In genomic region chr11:61924016-61924360, GRCh38 we compare ENCODE assay signal across 14 cellular contexts. TPM values are rescaled to one million over a fixed set of nuclear protein-coding genes. Genes with fewer than 3 reads are reported as not detected.
DNase-seq lines count a peak whose midpoint lies in the region; ATAC-seq and TF ChIP-seq lines count a peak whose summit lies in the region.
"Had no signal": no experiment of that assay in that cellular context is flagged by ENCODE, and none has a peak within 500 bp of the region (broad histone marks: within the 10 kb centered on the region; RNA-seq: fewer than 3 reads in every experiment).

No MANE protein-coding gene starts in this region.

- CTCF ChIA-PET in SK-N-SH (lab: Yijun Ruan, JAX): interaction anchor here (1.1 to 8.9 kb wide), 9 partner anchors 9 to 158 kb away, joined by 3 to 106 read pairs (median 6); no protein-coding TSS in a partner anchor

- H3K9me3 Mint-ChIP-seq in osteocyte (ENCODE audit: unreplicated experiment): no peaks in the 10 kb centered on the region
- H3K9me3 Mint-ChIP-seq: effector memory CD8-positive, alpha-beta T cell; neural crest cell had no signal

- no peaks in the 10 kb centered on the region for H3K27me3 Mint-ChIP-seq in osteocyte (ENCODE audit: unreplicated experiment)

- no peaks in the 10 kb centered on the region for H4K20me1 ChIP-seq in SK-N-SH (ENCODE audit: insufficient read depth)

- DNase-seq in SK-N-SH: no peak
- DNase-seq in hepatic stellate cell (ENCODE audit: low spot score): peak; percentile 0
- no peak for DNase-seq in osteocyte (ENCODE audit: extremely low spot score, unreplicated experiment)
- DNase-seq in upper lobe of left lung: no peak
- DNase-seq in NCI-H510A (lab: John Stamatoyannopoulos, UW): no peak
- DNase-seq in caudate nucleus (lab: John Stamatoyannopoulos, UW): no peak
- DNase-seq: effector memory CD8-positive, alpha-beta T cell; NCI-H1048; NCI-H510A treated with DMSO at 0.1 percent for 48 hours; stimulated activated naive CD8-positive, alpha-beta T cell treated with anti-CD3 and anti-CD28 coated beads, Interleukin-15, Interleukin-2, amounts not matched to agents 100 U/mL and 50 U/mL, for 24 hours had no signal

- peak overlapping the region; percentile 99 for H3K27ac Mint-ChIP-seq in osteocyte (ENCODE audit: unreplicated experiment)
- H3K27ac Mint-ChIP-seq: effector memory CD8-positive, alpha-beta T cell had no signal

- no peaks in the 10 kb centered on the region for H3K9me3 ChIP-seq in SK-N-SH
- no peaks in the 10 kb centered on the region for H3K9me3 ChIP-seq in upper lobe of left lung

- H3K4me3 ChIP-seq in SK-N-SH (ENCODE audit: low read depth in 2 of 2, low read length in 1 of 2) (no peak overlapping the region), upper lobe of left lung (no peak overlapping the region)

- H3K4me3 Mint-ChIP-seq in osteocyte (ENCODE audit: unreplicated experiment): no peak overlapping the region
- H3K4me3 Mint-ChIP-seq: effector memory CD8-positive, alpha-beta T cell; neural crest cell had no signal

- TF ChIP-seq POLR2A in upper lobe of left lung (IDR thresholded peaks at IDR 0.05): no peak

- TF ChIP-seq CTCF in SK-N-SH (IDR thresholded peaks at IDR 0.05) (no peak), osteocyte (IDR thresholded peaks at IDR 0.05) (no peak), upper lobe of left lung (IDR thresholded peaks at IDR 0.05) (no peak)

- no peak overlapping the region; the same call in 1 of the 2 replicates for H3K4me2 ChIP-seq in SK-N-SH

- H3K4me1 ChIP-seq in SK-N-SH (ENCODE audit: control insufficient read depth in 1 of 2, insufficient read depth in 2 of 2, low read depth in 1 of 2, low read length in 1 of 2) (peaks cover 20 to 32% of the 10 kb centered on the region in 2 experiments), upper lobe of left lung (peaks cover 10 to 16% (median 15%) of the 10 kb centered on the region in 4 donors)

- H3K4me1 Mint-ChIP-seq in osteocyte (ENCODE audit: unreplicated experiment): peaks cover 68% of the 10 kb centered on the region

- no peaks in the 10 kb centered on the region for H3F3A ChIP-seq in SK-N-SH (replicated peaks; ENCODE audit: insufficient read depth)

- peak overlapping the region in 1 of 2 experiments; percentile 93; a peak in 2 of 4 replicates for H3K27ac ChIP-seq in SK-N-SH (ENCODE audit: low read depth in 2 of 2, low read length in 1 of 2)
- H3K27ac ChIP-seq in upper lobe of left lung: peak overlapping the region; percentile 22 to 79 (median 68)
- no peak overlapping the region for H3K27ac ChIP-seq in caudate nucleus (ENCODE audit: low read depth, low read length)
- H3K27ac ChIP-seq: 22Rv1 had no signal

- H3K9ac ChIP-seq in SK-N-SH: no peak overlapping the region

- no peaks in the 10 kb centered on the region for H3K36me3 Mint-ChIP-seq in osteocyte (ENCODE audit: unreplicated experiment)

- H3K79me2 ChIP-seq in SK-N-SH (ENCODE audit: insufficient read depth): no peaks in the 10 kb centered on the region

- no peak for TF ChIP-seq EP300 in SK-N-SH (IDR thresholded peaks at IDR 0.05; ENCODE audit: borderline replicate concordance in 1 of 2, low read depth in 1 of 2, low read length in 1 of 2)
- TF ChIP-seq EP300 in upper lobe of left lung (IDR thresholded peaks at IDR 0.05): no peak

- H2AFZ ChIP-seq in SK-N-SH (ENCODE audit: low read depth): 0 out of 2 replicates have a peak overlapping the region, but pooled peaks have one; percentile 16

- no peak for TF ChIP-seq RAD21 in SK-N-SH (IDR thresholded peaks at IDR 0.05; ENCODE audit: low read length)

- H3K36me3 ChIP-seq in SK-N-SH (replicated peaks in 1 of 2; ENCODE audit: control insufficient read depth in 1 of 2, insufficient read depth in 2 of 2, low read length in 1 of 2) (no peaks in the 10 kb centered on the region), upper lobe of left lung (no peaks in the 10 kb centered on the region)

- H3K9me2 ChIP-seq in SK-N-SH: no peaks in the 10 kb centered on the region

- POLR2A ChIA-PET in SK-N-SH (lab: Yijun Ruan, JAX): interaction anchor here (0.8 to 2.2 kb wide), 4 partner anchors 16 to 131 kb away, joined by 3 to 12 read pairs (median 3); partner anchors contain the start of genes FEN1, FTH1 and TMEM258

- no peak for ATAC-seq in SK-N-SH treated with all-trans-retinoic acid at 6 μM for 48 hours
- ATAC-seq in upper lobe of left lung (ENCODE audit: low FRiP score in 2 of 2): peak in 1 of 2 donors; percentile 19
- no peak for ATAC-seq in HG02623 (IDR thresholded peaks at IDR 0.05; ENCODE audit: unreplicated experiment)
- ATAC-seq: effector memory CD8-positive, alpha-beta T cell; stimulated activated naive CD8-positive, alpha-beta T cell treated with anti-CD3 and anti-CD28 coated beads, Interleukin-15, Interleukin-2, amounts not matched to agents 100 U/mL and 50 U/mL, for 24 hours had no signal

- 80% methylated on average over 5 of the region's 5 CpGs for WGBS in SK-N-SH (ENCODE audit: low lambda C conversion rate)
- 66 to 80% methylated on average over 4 to 5 of the region's 5 CpGs for WGBS in upper lobe of left lung, 2 donors

- H3K27me3 ChIP-seq in SK-N-SH (ENCODE audit: insufficient read depth) (no peaks in the 10 kb centered on the region), upper lobe of left lung (peaks cover 0 to 2% (median 0%) of the 10 kb centered on the region in 4 donors)

TF ChIP-seq in SK-N-SH, 30 proteins besides CTCF, POLR2A, EP300 and RAD21 (continues in another document):
- TF ChIP-seq JUND (IDR thresholded peaks at IDR 0.05): no peak
- TF ChIP-seq GABPA (IDR thresholded peaks at IDR 0.05; ENCODE audit: low read depth): no peak
- no peak for TF ChIP-seq TEAD4 (IDR thresholded peaks at IDR 0.05; ENCODE audit: borderline replicate concordance, insufficient read depth)
- TF ChIP-seq FOXJ3 (CRISPR knock-in tag; IDR thresholded peaks at IDR 0.05): no peak
- TF ChIP-seq ELF1 (IDR thresholded peaks at IDR 0.05): no peak
- TF ChIP-seq MEF2A (IDR thresholded peaks at IDR 0.05; ENCODE audit: borderline replicate concordance, low read depth): no peak
- TF ChIP-seq, protein P1, sequence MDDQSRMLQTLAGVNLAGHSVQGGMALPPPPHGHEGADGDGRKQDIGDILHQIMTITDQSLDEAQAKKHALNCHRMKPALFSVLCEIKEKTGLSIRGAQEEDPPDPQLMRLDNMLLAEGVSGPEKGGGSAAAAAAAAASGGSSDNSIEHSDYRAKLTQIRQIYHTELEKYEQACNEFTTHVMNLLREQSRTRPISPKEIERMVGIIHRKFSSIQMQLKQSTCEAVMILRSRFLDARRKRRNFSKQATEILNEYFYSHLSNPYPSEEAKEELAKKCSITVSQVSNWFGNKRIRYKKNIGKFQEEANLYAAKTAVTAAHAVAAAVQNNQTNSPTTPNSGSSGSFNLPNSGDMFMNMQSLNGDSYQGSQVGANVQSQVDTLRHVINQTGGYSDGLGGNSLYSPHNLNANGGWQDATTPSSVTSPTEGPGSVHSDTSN (IDR thresholded peaks at IDR 0.05): no peak
- no peak for TF ChIP-seq TAF1 (IDR thresholded peaks at IDR 0.05; ENCODE audit: borderline replicate concordance, low read depth, low read length)
- no peak for TF ChIP-seq NFIC (IDR thresholded peaks at IDR 0.05; ENCODE audit: borderline replicate concordance)

TF ChIP-seq in SK-N-SH treated with all-trans-retinoic acid at 6 μM for 48 hours, 23 proteins besides CTCF, POLR2A, EP300 and RAD21 (continues in another document):
- no peak for TF ChIP-seq TOX (CRISPR knock-in tag; IDR thresholded peaks at IDR 0.05; ENCODE audit: borderline replicate concordance)
- no peak for TF ChIP-seq ZNF70 (CRISPR knock-in tag; IDR thresholded peaks at IDR 0.05)
- TF ChIP-seq, protein P2, sequence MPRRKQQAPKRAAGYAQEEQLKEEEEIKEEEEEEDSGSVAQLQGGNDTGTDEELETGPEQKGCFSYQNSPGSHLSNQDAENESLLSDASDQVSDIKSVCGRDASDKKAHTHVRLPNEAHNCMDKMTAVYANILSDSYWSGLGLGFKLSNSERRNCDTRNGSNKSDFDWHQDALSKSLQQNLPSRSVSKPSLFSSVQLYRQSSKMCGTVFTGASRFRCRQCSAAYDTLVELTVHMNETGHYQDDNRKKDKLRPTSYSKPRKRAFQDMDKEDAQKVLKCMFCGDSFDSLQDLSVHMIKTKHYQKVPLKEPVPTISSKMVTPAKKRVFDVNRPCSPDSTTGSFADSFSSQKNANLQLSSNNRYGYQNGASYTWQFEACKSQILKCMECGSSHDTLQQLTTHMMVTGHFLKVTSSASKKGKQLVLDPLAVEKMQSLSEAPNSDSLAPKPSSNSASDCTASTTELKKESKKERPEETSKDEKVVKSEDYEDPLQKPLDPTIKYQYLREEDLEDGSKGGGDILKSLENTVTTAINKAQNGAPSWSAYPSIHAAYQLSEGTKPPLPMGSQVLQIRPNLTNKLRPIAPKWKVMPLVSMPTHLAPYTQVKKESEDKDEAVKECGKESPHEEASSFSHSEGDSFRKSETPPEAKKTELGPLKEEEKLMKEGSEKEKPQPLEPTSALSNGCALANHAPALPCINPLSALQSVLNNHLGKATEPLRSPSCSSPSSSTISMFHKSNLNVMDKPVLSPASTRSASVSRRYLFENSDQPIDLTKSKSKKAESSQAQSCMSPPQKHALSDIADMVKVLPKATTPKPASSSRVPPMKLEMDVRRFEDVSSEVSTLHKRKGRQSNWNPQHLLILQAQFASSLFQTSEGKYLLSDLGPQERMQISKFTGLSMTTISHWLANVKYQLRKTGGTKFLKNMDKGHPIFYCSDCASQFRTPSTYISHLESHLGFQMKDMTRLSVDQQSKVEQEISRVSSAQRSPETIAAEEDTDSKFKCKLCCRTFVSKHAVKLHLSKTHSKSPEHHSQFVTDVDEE (CRISPR knock-in tag; IDR thresholded peaks at IDR 0.05): no peak
- TF ChIP-seq BACH2 (CRISPR knock-in tag; IDR thresholded peaks at IDR 0.05; ENCODE audit: borderline replicate concordance): no peak

RNA-seq across cellular contexts. Expression of gene RAB3IL1, which starts 6.6 kb away (rescaled TPM):
- polyA plus RNA-seq in SK-N-SH (2012; rRNA removed): 9.8 and 10.2 TPM in 2 replicates
- polyA plus RNA-seq in SK-N-SH (2012; cell fraction: cytosol; rRNA removed): 4.8 and 7.2 TPM in 2 replicates
- 14.6 and 16.0 TPM in 2 replicates for polyA plus RNA-seq in SK-N-SH (2012; cell fraction: nucleus; rRNA removed)
- total RNA-seq in osteocyte (44.2 and 49.2 TPM in 2 replicates), upper lobe of left lung (10 to 100 TPM in 3 of 6 donors, 1 to 10 TPM in 3; 4.4 to 20.7 (median 10.0) TPM)

RNA-seq across cellular contexts. Expression of gene BEST1, which starts 26.2 kb away (rescaled TPM):
- 0.30 and 0.47 TPM in 2 replicates for polyA plus RNA-seq in SK-N-SH (2012; rRNA removed)
- 0.12 and 0.13 TPM in 2 replicates for polyA plus RNA-seq in SK-N-SH (2012; cell fraction: cytosol; rRNA removed)
- polyA plus RNA-seq in SK-N-SH (2012; cell fraction: nucleus; rRNA removed): 2.0 and 2.8 TPM in 2 replicates
- total RNA-seq in osteocyte (0.81 and 2.0 TPM in 2 replicates), upper lobe of left lung (10 to 100 TPM in 3 of 6 donors, 1 to 10 TPM in 3; 6.5 to 18.9 (median 10.4) TPM)

RNA-seq across cellular contexts. Expression of gene FADS3, which starts 32.6 kb away (rescaled TPM):
- 93.3 and 116 TPM in 2 replicates for polyA plus RNA-seq in SK-N-SH (2012; rRNA removed)
- polyA plus RNA-seq in SK-N-SH (2012; cell fraction: cytosol; rRNA removed): 20.9 and 32.5 TPM in 2 replicates
- 761 and 764 TPM in 2 replicates for polyA plus RNA-seq in SK-N-SH (2012; cell fraction: nucleus; rRNA removed)
- total RNA-seq in osteocyte (117 and 118 TPM in 2 replicates), upper lobe of left lung (100 to 1,000 TPM in 3 of 6 donors, 10 to 100 TPM in 3; 34.4 to 138 (median 106) TPM)

RNA-seq across cellular contexts. Expression of gene FTH1, which starts 43.4 kb away (rescaled TPM):
- polyA plus RNA-seq in SK-N-SH (2012; rRNA removed): 879 and 1,229 TPM in 2 replicates
- polyA plus RNA-seq in SK-N-SH (2012; cell fraction: cytosol; rRNA removed): 2,322 and 2,767 TPM in 2 replicates
- polyA plus RNA-seq in SK-N-SH (2012; cell fraction: nucleus; rRNA removed): 269 and 354 TPM in 2 replicates
- total RNA-seq in osteocyte (2,993 and 3,020 TPM in 2 replicates), upper lobe of left lung (1,000 to 10,000 TPM; 2,996 to 4,693 (median 4,496) TPM)
